ENCODE assay signal across 29 cellular contexts in the genomic region with DNA sequence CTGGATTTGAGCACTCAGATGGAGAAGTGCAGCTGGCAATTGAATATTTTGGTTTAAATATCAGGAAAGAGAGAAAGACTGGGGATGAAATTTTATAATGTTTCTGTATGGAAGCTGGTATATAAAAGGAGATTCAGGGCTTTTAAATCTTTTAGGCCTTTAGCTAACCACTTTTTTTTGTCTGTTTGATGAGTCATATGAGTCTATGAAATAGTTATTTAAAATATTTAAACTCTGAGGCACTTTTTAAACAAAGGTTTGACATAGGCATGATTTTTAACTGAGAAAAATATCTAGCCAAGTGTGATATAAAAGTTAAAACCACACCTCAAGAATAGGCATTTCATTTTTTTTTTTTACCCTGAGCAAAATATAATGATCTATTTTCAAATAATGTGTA.
"Had no signal": no experiment of that assay in that cellular context is flagged by ENCODE, and none has a peak within 500 bp of the region (broad histone marks: within the 10 kb centered on the region; RNA-seq: fewer than 3 reads in every experiment).

No MANE protein-coding gene starts in this region.

- H3K36me3 Mint-ChIP-seq: natural killer cell, neural progenitor cell had no signal

- H3K4me1 ChIP-seq: colonic mucosa, esophagus squamous epithelium, neural progenitor cell, thyroid gland, upper lobe of left lung, vagina had no signal

- H2AFZ ChIP-seq: hepatocyte, neural progenitor cell had no signal

- H3K27ac ChIP-seq: colonic mucosa, epithelial cell of prostate, esophagus squamous epithelium, hepatocyte, neural progenitor cell, thyroid gland, upper lobe of left lung, vagina, VCaP had no signal

- H3K9me3 ChIP-seq: colonic mucosa, esophagus squamous epithelium, thyroid gland, upper lobe of left lung, vagina had no signal

- H3K9ac ChIP-seq: neural progenitor cell had no signal

- H3K4me3 Mint-ChIP-seq: activated naive CD4-positive, alpha-beta T cell treated with anti-CD3 and anti-CD28 coated beads for 36 hours; activated T-helper 1 cell treated with anti-CD3 and anti-CD28 coated beads, Interleukin-12 subunit alpha, Interleukin-12 subunit beta, Interleukin-2, Interleukin-4 antibody, amounts not matched to agents 30 ng/mL and 10 ng/mL and 1 ng/mL, durations not matched to agents 14 hours and 24 hours and 36 hours; natural killer cell; neural progenitor cell; T-helper 1 cell treated with Interleukin-12 subunit alpha and Interleukin-12 subunit beta and Interleukin-4 antibody, amounts not matched to agents 30 μg/mL and 1 μg/mL, for 36 hours had no signal

- H3K36me3 ChIP-seq: colonic mucosa, esophagus squamous epithelium, neural progenitor cell, thyroid gland, upper lobe of left lung, vagina had no signal

- H3K27ac Mint-ChIP-seq: activated naive CD4-positive, alpha-beta T cell treated with anti-CD3 and anti-CD28 coated beads for 36 hours; activated T-helper 1 cell treated with anti-CD3 and anti-CD28 coated beads, Interleukin-12 subunit alpha, Interleukin-12 subunit beta, Interleukin-2, Interleukin-4 antibody, amounts not matched to agents 30 ng/mL and 10 ng/mL and 1 ng/mL, durations not matched to agents 14 hours and 24 hours and 36 hours; natural killer cell; neural progenitor cell; T-helper 1 cell treated with Interleukin-12 subunit alpha and Interleukin-12 subunit beta and Interleukin-4 antibody, amounts not matched to agents 30 μg/mL and 1 μg/mL, for 36 hours had no signal

- DNase-seq: activated CD4-positive, alpha-beta T cell treated with anti-CD3 and anti-CD28 coated beads for 4 hours; activated CD4-positive, alpha-beta T cell treated with anti-CD3 and anti-CD28 coated beads, Interleukin-2, amount 50 U/mL, for 4 hours; activated CD8-positive, alpha-beta memory T cell treated with anti-CD3 and anti-CD28 coated beads, Interleukin-2, amount 50 U/mL, for 4 hours; activated effector memory CD4-positive, alpha-beta T cell treated with anti-CD3 and anti-CD28 coated beads, Interleukin-2, amount 50 U/mL, for 16 hours; activated naive CD4-positive, alpha-beta T cell treated with anti-CD3 and anti-CD28 coated beads for 36 hours; activated T-cell treated with anti-CD3 and anti-CD28 coated beads, Interleukin-2, amount 50 U/mL, for 1 hour; amygdala; colonic mucosa; effector CD8-positive, alpha-beta T cell; esophagus squamous epithelium; midbrain; natural killer cell; occipital lobe; posterior cingulate gyrus; right cardiac atrium; stimulated activated CD4-positive, alpha-beta T cell treated with anti-CD3 and anti-CD28 coated beads, Interleukin-2, amount 100 ng/mL, for 48 hours; stimulated activated naive CD8-positive, alpha-beta T cell treated with anti-CD3 and anti-CD28 coated beads, Interleukin-15, Interleukin-2, amounts not matched to agents 100 U/mL and 50 U/mL, for 24 hours; substantia nigra; SW 1271; T-helper 9 cell; thyroid gland; upper lobe of left lung had no signal

- H3K4me3 ChIP-seq: colonic mucosa, esophagus squamous epithelium, hepatocyte, neural progenitor cell, thyroid gland, upper lobe of left lung, vagina had no signal

- H3K27me3 ChIP-seq: colonic mucosa, esophagus squamous epithelium, hepatocyte, neural progenitor cell, thyroid gland, upper lobe of left lung, vagina had no signal

- H3K9me3 Mint-ChIP-seq: activated naive CD4-positive, alpha-beta T cell treated with anti-CD3 and anti-CD28 coated beads for 36 hours; activated T-helper 1 cell treated with anti-CD3 and anti-CD28 coated beads, Interleukin-12 subunit alpha, Interleukin-12 subunit beta, Interleukin-2, Interleukin-4 antibody, amounts not matched to agents 30 ng/mL and 10 ng/mL and 1 ng/mL, durations not matched to agents 14 hours and 24 hours and 36 hours; natural killer cell; neural progenitor cell; T-helper 1 cell treated with Interleukin-12 subunit alpha and Interleukin-12 subunit beta and Interleukin-4 antibody, amounts not matched to agents 30 μg/mL and 1 μg/mL, for 36 hours had no signal

- H3K79me2 ChIP-seq: hepatocyte had no signal

- H3K4me1 Mint-ChIP-seq: natural killer cell, neural progenitor cell had no signal

- H3K4me2 ChIP-seq: hepatocyte, neural progenitor cell had no signal

- ATAC-seq: natural killer cell; right cardiac atrium; stimulated activated naive CD8-positive, alpha-beta T cell treated with anti-CD3 and anti-CD28 coated beads, Interleukin-15, Interleukin-2, amounts not matched to agents 100 U/mL and 50 U/mL, for 24 hours had no signal
